Comparison of ENCODE assay signal across 23 cellular contexts in genomic region chr6:170192905-170193304, GRCh38.
"Had no signal": no experiment of that assay in that cellular context is flagged by ENCODE, and none has a peak within 500 bp of the region (broad histone marks: within the 10 kb centered on the region; RNA-seq: fewer than 3 reads in every experiment).

No MANE protein-coding gene starts in this region.

- H3K27ac ChIP-seq: colonic mucosa, gastrocnemius medialis, hepatocyte, ovary, sigmoid colon, uterus had no signal

- H3K4me3 ChIP-seq: colonic mucosa, gastrocnemius medialis, hepatocyte, mucosa of descending colon, ovary, sigmoid colon, uterus had no signal

- H3K36me3 ChIP-seq: colonic mucosa, gastrocnemius medialis, ovary, sigmoid colon, uterus had no signal

- H3K27me3 ChIP-seq: colonic mucosa, hepatocyte, ovary, sigmoid colon, uterus had no signal

- DNase-seq: activated CD4-positive, alpha-beta memory T cell treated with anti-CD3 and anti-CD28 coated beads for 36 hours; activated CD4-positive, CD25-positive, alpha-beta regulatory T cell treated with anti-CD3 and anti-CD28 coated beads, Interleukin-2, amount 50 U/mL, for 72 hours; activated T-cell treated with anti-CD3 and anti-CD28 coated beads, Interleukin-2, amount 50 U/mL, for 4 hours; anterior cingulate cortex; cerebellar nuclear complex; effector memory CD4-positive, alpha-beta T cell; gastrocnemius medialis; left cardiac atrium; left ventricle myocardium superior; mucosa of descending colon; ovary; retina; sigmoid colon; small intestine; stimulated activated CD4-positive, alpha-beta T cell treated with anti-CD3 and anti-CD28 coated beads, Interleukin-1b, Interleukin-23, amount 100 ng/mL, for 48 hours; stimulated activated CD4-positive, alpha-beta T cell treated with anti-CD3 and anti-CD28 coated beads, Interleukin-4, amount 100 ng/mL, for 4 hours; stimulated activated CD8-positive, alpha-beta memory T cell treated with anti-CD3 and anti-CD28 coated beads, Interleukin-4, amount 100 ng/mL, for 48 hours; stimulated activated naive CD8-positive, alpha-beta T cell treated with anti-CD3 and anti-CD28 coated beads, Interleukin-15, amount 100 ng/mL, for 72 hours; T-helper 17 cell; T1000; uterus had no signal

- H3K4me1 ChIP-seq: colonic mucosa, sigmoid colon, uterus had no signal

- H3K9me3 ChIP-seq: colonic mucosa, gastrocnemius medialis, ovary had no signal
